1 cellular context compared by ENCODE assay signal in genomic region chr5:163434410-163434866, GRCh38.
TF ChIP-seq lines count a peak whose summit lies in the region.

No MANE protein-coding gene starts in this region.

TF ChIP-seq in GM23338, 12 proteins besides CTCF, POLR2A, EP300 and RAD21 (continued from another document):
- no peak for TF ChIP-seq ZNF462 (CRISPR knock-in tag; IDR thresholded peaks at IDR 0.05)
- TF ChIP-seq POLR2AphosphoS5 (IDR thresholded peaks at IDR 0.05; ENCODE audit: low read depth): no peak
- no peak for TF ChIP-seq EZH2phosphoT487 (IDR thresholded peaks at IDR 0.05; ENCODE audit: unreplicated experiment)
- TF ChIP-seq ZNF114 (CRISPR knock-in tag; IDR thresholded peaks at IDR 0.05): no peak
- TF ChIP-seq CREB1 (CRISPR knock-in tag; IDR thresholded peaks at IDR 0.05; ENCODE audit: low read depth): no peak
- TF ChIP-seq REST (IDR thresholded peaks at IDR 0.05; ENCODE audit: unreplicated experiment): no peak
- TF ChIP-seq ZNF331 (CRISPR knock-in tag; IDR thresholded peaks at IDR 0.05; ENCODE audit: low read depth): no peak
- TF ChIP-seq ETS1 (IDR thresholded peaks at IDR 0.05): no peak
- no peak for TF ChIP-seq JUNB (IDR thresholded peaks at IDR 0.05; ENCODE audit: unreplicated experiment)
- TF ChIP-seq STAT1 (IDR thresholded peaks at IDR 0.05; ENCODE audit: unreplicated experiment): no peak
